In genomic region chr16:50444546-50444945, GRCh38 we compare ENCODE assay signal across 1 cellular context.
TF ChIP-seq lines count a peak whose summit lies in the region.

No MANE protein-coding gene starts in this region.

TF ChIP-seq in H1, 55 proteins besides CTCF, POLR2A, EP300 and RAD21 (continued from another document):
- TF ChIP-seq SUZ12 (IDR thresholded peaks at IDR 0.05; ENCODE audit: low read length) (no peak), CEBPB (IDR thresholded peaks at IDR 0.05; ENCODE audit: low read depth, low read length) (no peak), NANOG (IDR thresholded peaks at IDR 0.05; ENCODE audit: insufficient read depth, low read depth, low read length, poor library complexity, severe bottlenecking) (no peak), MAX (IDR thresholded peaks at IDR 0.05) (no peak), RNF2 (IDR thresholded peaks at IDR 0.05; ENCODE audit: borderline replicate concordance, low read depth, low read length, missing control alignments, poor library complexity, severe bottlenecking) (no peak), GTF2F1 (IDR thresholded peaks at IDR 0.05; ENCODE audit: borderline replicate concordance, low read depth, low read length) (no peak), ATF3 (IDR thresholded peaks at IDR 0.05; ENCODE audit: insufficient read depth, low read depth, low read length) (no peak)
